ENCODE assay signal across 26 cellular contexts in genomic region chr2:12514168-12514567, GRCh38.
A peak's percentile ranks its signal among the peaks of the same experiment; 100 is the strongest.
DNase-seq lines count a peak whose midpoint lies in the region; ATAC-seq lines count a peak whose summit lies in the region.
"Had no signal": no experiment of that assay in that cellular context is flagged by ENCODE, and none has a peak within 500 bp of the region (broad histone marks: within the 10 kb centered on the region; RNA-seq: fewer than 3 reads in every experiment).

No MANE protein-coding gene starts in this region.

- H3K27me3 Mint-ChIP-seq in T-helper 1 cell treated with Interleukin-12 subunit alpha and Interleukin-12 subunit beta and Interleukin-4 antibody, amounts not matched to agents 30 μg/mL and 1 μg/mL, for 36 hours (ENCODE audit: low read depth): peaks cover 18% of the 10 kb centered on the region
- H3K27me3 Mint-ChIP-seq in CD4-positive, CD25-positive, alpha-beta regulatory T cell: no peaks in the 10 kb centered on the region
- no peaks in the 10 kb centered on the region for H3K27me3 Mint-ChIP-seq in T-helper 2 cell treated with Interferon-gamma antibody and Interleukin-4, amounts not matched to agents 5 μg/mL and 100 μg/mL, for 36 hours (ENCODE audit: low read depth)
- H3K27me3 Mint-ChIP-seq in immature natural killer cell (ENCODE audit: low read depth in 3 of 3): peaks cover 5 to 7% (median 5%) of the 10 kb centered on the region in 3 donors

- H2BK15ac ChIP-seq in mesenchymal stem cell (ENCODE audit: low read depth, poor library complexity, severe bottlenecking): no peak overlapping the region

- no peak overlapping the region for H3K14ac ChIP-seq in mesenchymal stem cell (ENCODE audit: low read length in 2 of 2)

- H4K8ac ChIP-seq in mesenchymal stem cell (ENCODE audit: low read length): no peak overlapping the region

- H2BK5ac ChIP-seq in mesenchymal stem cell (ENCODE audit: low read depth, low read length, poor library complexity, severe bottlenecking): no peak overlapping the region

- no peaks in the 10 kb centered on the region for H3K79me1 ChIP-seq in mesenchymal stem cell (replicated peaks; ENCODE audit: low read length, poor library complexity, severe bottlenecking)

- no peaks in the 10 kb centered on the region for H3K36me3 ChIP-seq in CD4-positive, CD25-positive, alpha-beta regulatory T cell (ENCODE audit: control insufficient read depth, insufficient read depth, low read length)
- no peaks in the 10 kb centered on the region for H3K36me3 ChIP-seq in mesenchymal stem cell (ENCODE audit: control insufficient read depth in 1 of 2, insufficient read depth in 2 of 2, low read depth in 1 of 2, low read length in 2 of 2)
- H3K36me3 ChIP-seq: left lung, Peyer's patch, vagina had no signal

- WGBS in mesenchymal stem cell: 71% methylated on average over 2 of the region's 3 CpGs

- H3K4me1 Mint-ChIP-seq in T-helper 1 cell treated with Interleukin-12 subunit alpha and Interleukin-12 subunit beta and Interleukin-4 antibody, amounts not matched to agents 30 μg/mL and 1 μg/mL, for 36 hours (ENCODE audit: low read depth): peaks cover 32% of the 10 kb centered on the region
- H3K4me1 Mint-ChIP-seq in CD4-positive, CD25-positive, alpha-beta regulatory T cell: peaks cover 53 to 80% (median 69%) of the 10 kb centered on the region in 4 donors
- peaks cover 57% of the 10 kb centered on the region for H3K4me1 Mint-ChIP-seq in T-helper 2 cell treated with Interferon-gamma antibody and Interleukin-4, amounts not matched to agents 5 μg/mL and 100 μg/mL, for 36 hours (ENCODE audit: low read depth)
- peaks cover 46 to 67% of the 10 kb centered on the region in 2 donors for H3K4me1 Mint-ChIP-seq in immature natural killer cell

- H3K27ac Mint-ChIP-seq in T-helper 1 cell treated with Interleukin-12 subunit alpha and Interleukin-12 subunit beta and Interleukin-4 antibody, amounts not matched to agents 30 μg/mL and 1 μg/mL, for 36 hours: peak overlapping the region; percentile 39
- peak overlapping the region in 2 of 3 donors; percentile 54 to 84 for H3K27ac Mint-ChIP-seq in CD4-positive, CD25-positive, alpha-beta regulatory T cell
- peak overlapping the region; percentile 91 for H3K27ac Mint-ChIP-seq in T-helper 2 cell treated with Interferon-gamma antibody and Interleukin-4, amounts not matched to agents 5 μg/mL and 100 μg/mL, for 36 hours
- peak overlapping the region in 2 of 6 donors; percentile 31 to 83 for H3K27ac Mint-ChIP-seq in immature natural killer cell
- H3K27ac Mint-ChIP-seq: CD14-positive monocyte had no signal

- no peak overlapping the region for H4K91ac ChIP-seq in mesenchymal stem cell (ENCODE audit: low read length)

- H3K4ac ChIP-seq in mesenchymal stem cell (ENCODE audit: low read depth in 1 of 2, low read length in 2 of 2): no peak overlapping the region

- H3K36me3 Mint-ChIP-seq in T-helper 1 cell treated with Interleukin-12 subunit alpha and Interleukin-12 subunit beta and Interleukin-4 antibody, amounts not matched to agents 30 μg/mL and 1 μg/mL, for 36 hours (ENCODE audit: low read depth): peaks cover 8% of the 10 kb centered on the region
- no peaks in the 10 kb centered on the region for H3K36me3 Mint-ChIP-seq in CD4-positive, CD25-positive, alpha-beta regulatory T cell
- peaks cover 38% of the 10 kb centered on the region for H3K36me3 Mint-ChIP-seq in T-helper 2 cell treated with Interferon-gamma antibody and Interleukin-4, amounts not matched to agents 5 μg/mL and 100 μg/mL, for 36 hours (ENCODE audit: low read depth)
- H3K36me3 Mint-ChIP-seq in immature natural killer cell: peaks cover 0 to 5% (median 0%) of the 10 kb centered on the region in 3 donors
- H3K36me3 Mint-ChIP-seq: CD14-positive monocyte had no signal

- no peak overlapping the region for H2AK5ac ChIP-seq in mesenchymal stem cell (ENCODE audit: low read length, severe bottlenecking)

- peak overlapping the region in 1 of 2 experiments; percentile 19 for H3K18ac ChIP-seq in mesenchymal stem cell (ENCODE audit: low read depth in 1 of 2, low read length in 2 of 2)

- peaks cover 19% of the 10 kb centered on the region for H3K9me3 Mint-ChIP-seq in T-helper 1 cell treated with Interleukin-12 subunit alpha and Interleukin-12 subunit beta and Interleukin-4 antibody, amounts not matched to agents 30 μg/mL and 1 μg/mL, for 36 hours
- H3K9me3 Mint-ChIP-seq in CD4-positive, CD25-positive, alpha-beta regulatory T cell: peaks cover 0 to 10% (median 0%) of the 10 kb centered on the region in 7 donors
- peaks cover 29% of the 10 kb centered on the region for H3K9me3 Mint-ChIP-seq in T-helper 2 cell treated with Interferon-gamma antibody and Interleukin-4, amounts not matched to agents 5 μg/mL and 100 μg/mL, for 36 hours
- H3K9me3 Mint-ChIP-seq in immature natural killer cell: no peaks in the 10 kb centered on the region

- H3K4me2 ChIP-seq in mesenchymal stem cell (ENCODE audit: low read length, poor library complexity, severe bottlenecking): no peak overlapping the region

- H3K4me3 ChIP-seq in CD4-positive, CD25-positive, alpha-beta regulatory T cell (ENCODE audit: low read depth, low read length): peak overlapping the region; percentile 63
- H3K4me3 ChIP-seq in mesenchymal stem cell (ENCODE audit: insufficient read depth in 1 of 2, low read depth in 1 of 2, low read length in 2 of 2): no peak overlapping the region
- H3K4me3 ChIP-seq: body of pancreas, dorsolateral prefrontal cortex, GM12878, GM23248, left lung, Peyer's patch, testis, vagina had no signal

- H3K4me1 ChIP-seq in CD4-positive, CD25-positive, alpha-beta regulatory T cell (ENCODE audit: control insufficient read depth, insufficient read depth, low read length, poor library complexity, severe bottlenecking): peaks cover 39% of the 10 kb centered on the region
- no peaks in the 10 kb centered on the region for H3K4me1 ChIP-seq in mesenchymal stem cell (ENCODE audit: control insufficient read depth, insufficient read depth, low read depth, low read length)
- H3K4me1 ChIP-seq: body of pancreas, left lung, Peyer's patch, vagina had no signal

- no peak overlapping the region for H3K9ac ChIP-seq in mesenchymal stem cell (ENCODE audit: low read length)
- H3K9ac ChIP-seq: GM23248 had no signal

- no peak overlapping the region for H3K23ac ChIP-seq in mesenchymal stem cell (ENCODE audit: low read length in 2 of 2)

- ATAC-seq in CD4-positive, CD25-positive, alpha-beta regulatory T cell (ENCODE audit: low read depth in 2 of 2): no peak
- no peak for ATAC-seq in GM21576 (IDR thresholded peaks at IDR 0.05; ENCODE audit: unreplicated experiment)
- ATAC-seq: body of pancreas, GM12878, left lung had no signal

- intact Hi-C loops in posterior cingulate gyrus (cut with DNase I): no loop called here

- H2BK120ac ChIP-seq in mesenchymal stem cell (ENCODE audit: low read depth, low read length): no peak overlapping the region

- no peaks in the 10 kb centered on the region for H3K9me3 ChIP-seq in CD4-positive, CD25-positive, alpha-beta regulatory T cell (ENCODE audit: control insufficient read depth in 2 of 2, low read length in 2 of 2)
- no peaks in the 10 kb centered on the region for H3K9me3 ChIP-seq in mesenchymal stem cell (ENCODE audit: control insufficient read depth, low read length)
- H3K9me3 ChIP-seq: body of pancreas, left lung, Peyer's patch, testis, vagina had no signal

- peak overlapping the region; percentile 43 for H3K4me3 Mint-ChIP-seq in T-helper 1 cell treated with Interleukin-12 subunit alpha and Interleukin-12 subunit beta and Interleukin-4 antibody, amounts not matched to agents 30 μg/mL and 1 μg/mL, for 36 hours
- H3K4me3 Mint-ChIP-seq in CD4-positive, CD25-positive, alpha-beta regulatory T cell: peak overlapping the region in 3 of 4 donors; percentile 2 to 72 (median 41)
- H3K4me3 Mint-ChIP-seq in T-helper 2 cell treated with Interferon-gamma antibody and Interleukin-4, amounts not matched to agents 5 μg/mL and 100 μg/mL, for 36 hours: peak overlapping the region; percentile 61
- peak overlapping the region in 4 of 5 donors; percentile 25 to 75 (median 68) for H3K4me3 Mint-ChIP-seq in immature natural killer cell
- H3K4me3 Mint-ChIP-seq: CD14-positive monocyte had no signal

- no peak overlapping the region for H2BK12ac ChIP-seq in mesenchymal stem cell (ENCODE audit: low read length in 2 of 2)

- H3K27ac ChIP-seq in CD4-positive, CD25-positive, alpha-beta regulatory T cell (ENCODE audit: insufficient read depth, low read length, poor library complexity, severe bottlenecking): peak overlapping the region; percentile 26
- H3K27ac ChIP-seq in mesenchymal stem cell (ENCODE audit: low read length, poor library complexity, severe bottlenecking): no peak overlapping the region
- H3K27ac ChIP-seq: 22Rv1, body of pancreas, dorsolateral prefrontal cortex, GM23248, left lung, Peyer's patch, vagina had no signal

- no peak overlapping the region for H2AFZ ChIP-seq in mesenchymal stem cell (ENCODE audit: low read depth, low read length)
- H2AFZ ChIP-seq: GM23248 had no signal

- no peaks in the 10 kb centered on the region for H3K27me3 ChIP-seq in CD4-positive, CD25-positive, alpha-beta regulatory T cell (ENCODE audit: control insufficient read depth, insufficient read depth, low read length)
- H3K27me3 ChIP-seq in mesenchymal stem cell (ENCODE audit: control insufficient read depth in 1 of 2, insufficient read depth in 1 of 2, low read length in 2 of 2): no peaks in the 10 kb centered on the region
- H3K27me3 ChIP-seq: body of pancreas, dorsolateral prefrontal cortex, left lung, Peyer's patch, testis, vagina had no signal

- no peak for DNase-seq in T-helper 1 cell
- DNase-seq in CD4-positive, CD25-positive, alpha-beta regulatory T cell: no peak
- DNase-seq in T-helper 2 cell treated with Interferon-gamma antibody and Interleukin-4, amounts not matched to agents 5 μg/mL and 100 μg/mL, for 36 hours (ENCODE audit: low spot score): no peak
- DNase-seq in immature natural killer cell: no peak
- no peak for DNase-seq in mesenchymal stem cell
- no peak for DNase-seq in posterior cingulate gyrus
- DNase-seq: body of pancreas; dorsolateral prefrontal cortex; EL; GM23248; left lung; NCI-H1092 treated with DMSO at 0.1 percent for 48 hours; NCI-H2029; NCI-H526; occipital lobe; Peyer's patch; SHP77 treated with DMSO at 0.1 percent for 48 hours; stimulated activated naive CD8-positive, alpha-beta T cell treated with anti-CD3 and anti-CD28 coated beads, Interleukin-15, Interleukin-2, amounts not matched to agents 100 U/mL and 50 U/mL, for 24 hours; SW 1271; testis had no signal
